22 cellular contexts compared by ENCODE assay signal in genomic region chr1:220696863-220697231, GRCh38. TPM values are rescaled to one million over a fixed set of nuclear protein-coding genes. Genes with fewer than 3 reads are reported as not detected.
DNase-seq lines count a peak whose midpoint lies in the region; ATAC-seq, FAIRE-seq and TF ChIP-seq lines count a peak whose summit lies in the region.
"Had no signal": no experiment of that assay in that cellular context is flagged by ENCODE, and none has a peak within 500 bp of the region (broad histone marks: within the 10 kb centered on the region; RNA-seq: fewer than 3 reads in every experiment).

No MANE protein-coding gene starts in this region.

- in situ Hi-C loops in K562 (cut with MboI), result no loop called here
- in situ Hi-C loops in G401 (cut with HindIII; ENCODE audit: low sequenced_read_pairs), result no loop called here

- no peak for TF ChIP-seq CTCF in K562 (IDR thresholded peaks at IDR 0.05 in 2 of 3, conservative IDR thresholded peaks at IDR 0.05 in 1 of 3; ENCODE audit: insufficient read depth in 2 of 3, low read depth in 1 of 3, low read length in 3 of 3)
- TF ChIP-seq CTCF in kidney epithelial cell (IDR thresholded peaks at IDR 0.05; ENCODE audit: insufficient read depth, low read length, poor library complexity, severe bottlenecking), result no peak

- peaks cover 6 to 41% of the 10 kb centered on the region in 2 experiments; a peak in 3 of 5 replicates for H3K27me3 ChIP-seq in K562 (ENCODE audit: control insufficient read depth in 2 of 2, insufficient read depth in 2 of 2, low read length in 2 of 2)
- H3K27me3 ChIP-seq in kidney epithelial cell (ENCODE audit: control insufficient read depth, insufficient read depth, low read length), result no peaks in the 10 kb centered on the region
- peaks cover 10% of the 10 kb centered on the region for H3K27me3 ChIP-seq in H7 (ENCODE audit: control insufficient read depth, insufficient read depth, low read length)
- H3K27me3 ChIP-seq: vagina had no signal

- no peak overlapping the region for H3K4me2 ChIP-seq in K562 (ENCODE audit: insufficient read depth, low read length)
- H3K4me2 ChIP-seq: A549, neural progenitor cell had no signal

- no peak overlapping the region for H3K9ac ChIP-seq in K562 (ENCODE audit: insufficient read depth in 1 of 2, low read depth in 2 of 2, low read length in 2 of 2)
- H3K9ac ChIP-seq: neural progenitor cell had no signal

- ATAC-seq in left cardiac atrium, result peak; percentile 7 to 59
- ATAC-seq in Right ventricle myocardium inferior, result no peak
- peak; percentile 31; the same call in 2 of the 3 replicates for ATAC-seq in K562
- ATAC-seq: A549; activated naive CD8-positive, alpha-beta T cell treated with anti-CD3 and anti-CD28 coated beads, Interleukin-2, amount 50 U/mL, for 24 hours had no signal

- no peaks in the 10 kb centered on the region for H3K9me3 ChIP-seq in K562 (replicated peaks; ENCODE audit: control insufficient read depth, insufficient read depth, low read depth, low read length)
- H3K9me3 ChIP-seq: A549, Caco-2, vagina had no signal

- no TSS peak for BruUV-seq in K562 (replicated peaks; lab: Mats Ljungman, UMichigan)

- POLR2A ChIA-PET in K562 (lab: Yijun Ruan, JAX), result no interaction called here

- FAIRE-seq in K562 (lab: Jason Lieb, UNC) (no peak), urothelium cell line (lab: Jason Lieb, UNC) (no peak)
- FAIRE-seq: A549, H54 had no signal

- H3K4me1 ChIP-seq in K562 (replicated peaks in 1 of 2; ENCODE audit: control insufficient read depth in 2 of 2, insufficient read depth in 2 of 2, low read length in 2 of 2), result no peaks in the 10 kb centered on the region

- intact Hi-C loops in left cardiac atrium (cut with DNase I) (no loop called here), Right ventricle myocardium inferior (cut with DNase I) (no loop called here), K562 (cut with micrococcal nuclease) (no loop called here)

- no peak for TF ChIP-seq POLR2A in K562 (conservative IDR thresholded peaks at IDR 0.05)

- CTCF ChIA-PET in K562 (lab: Yijun Ruan, JAX; ENCODE audit: low intra/inter-chr PET ratio), result no interaction called here

- H3K36me3 ChIP-seq in K562 (ENCODE audit: control insufficient read depth, insufficient read depth, low read length), result no peaks in the 10 kb centered on the region
- H3K36me3 ChIP-seq in kidney epithelial cell (ENCODE audit: control insufficient read depth, insufficient read depth, low read length), result no peaks in the 10 kb centered on the region
- H3K36me3 ChIP-seq in H7 (replicated peaks; ENCODE audit: control insufficient read depth, insufficient read depth, low read length), result no peaks in the 10 kb centered on the region; the same call in 1 of the 2 replicates
- H3K36me3 ChIP-seq: neural progenitor cell, vagina had no signal

- no peaks in the 10 kb centered on the region for H3K79me2 ChIP-seq in K562 (ENCODE audit: control insufficient read depth, insufficient read depth, low read length)

- no peaks in the 10 kb centered on the region for H4K20me1 ChIP-seq in K562 (replicated peaks; ENCODE audit: control insufficient read depth, insufficient read depth, low read length)

- H3K9me1 ChIP-seq in K562 (ENCODE audit: control insufficient read depth, insufficient read depth, low read length), result no peaks in the 10 kb centered on the region

- DNase-seq in left cardiac atrium (no peak), Right ventricle myocardium inferior (ENCODE audit: missing footprints) (no peak), K562 (ENCODE audit: extremely low read depth in 1 of 4, low spot score in 3 of 4) (peak in 1 of 4 experiments; percentile 7), kidney epithelial cell (ENCODE audit: low read depth) (peak; percentile 9), urothelium cell line (ENCODE audit: low spot score) (peak; percentile 27), HK-2 (ENCODE audit: unreplicated experiment) (no peak), G401 (ENCODE audit: low spot score) (no peak), H7 (no peak)
- DNase-seq: activated CD4-positive, alpha-beta T cell treated with anti-CD3 and anti-CD28 coated beads, Interleukin-2, amount 50 U/mL, for 1 hour; activated naive CD8-positive, alpha-beta T cell treated with anti-CD3 and anti-CD28 coated beads, Interleukin-2, amount 50 U/mL, for 24 hours; activated T-cell treated with anti-CD3 and anti-CD28 coated beads, Interleukin-2, amount 50 U/mL, for 48 hours; Caco-2; mammary epithelial cell; NCI-H2029 treated with DMSO at 0.1 percent for 48 hours; stimulated activated naive CD4-positive, alpha-beta T cell; T-helper 9 cell had no signal

- TF ChIP-seq RAD21 in K562 (CRISPR knock-in tag; conservative IDR thresholded peaks at IDR 0.05 in 1 of 2, IDR thresholded peaks at IDR 0.05 in 1 of 2), result no peak

- H3K27ac ChIP-seq in K562 (ENCODE audit: extremely low read depth, low read depth, low read length), result no peak overlapping the region
- H3K27ac ChIP-seq: A549, coronary artery, neural progenitor cell, skin epidermis, vagina had no signal

- under 1% methylated on average over 9 of the region's 9 CpGs for WGBS in K562 (ENCODE audit: insufficient coverage, low coverage, missing lambda C conversion rate)

- no peak overlapping the region for H2AFZ ChIP-seq in K562 (ENCODE audit: low read depth, low read length)
- H2AFZ ChIP-seq: neural progenitor cell had no signal

- H3K4me3 ChIP-seq in K562, result no peak overlapping the region
- no peak overlapping the region for H3K4me3 ChIP-seq in kidney epithelial cell (ENCODE audit: low read depth, low read length)
- H3K4me3 ChIP-seq in H7 (ENCODE audit: insufficient read depth, low read depth, low read length), result no peak overlapping the region
- H3K4me3 ChIP-seq: A549, coronary artery, neural progenitor cell, skin epidermis, vagina had no signal

- TF ChIP-seq EP300 in K562 (IDR thresholded peaks at IDR 0.05; ENCODE audit: low read length), result no peak

TF ChIP-seq in K562, 482 proteins besides CTCF, POLR2A, EP300 and RAD21:
- TF ChIP-seq JUND (IDR thresholded peaks at IDR 0.05; ENCODE audit: borderline replicate concordance, low read depth, low read length) (no peak), JUND (tag; IDR thresholded peaks at IDR 0.05; ENCODE audit: borderline replicate concordance, low read depth, low read length) (0 out of 3 replicates have a peak, but pooled peaks have one; percentile 13), ZNF263 (CRISPR knock-in tag; IDR thresholded peaks at IDR 0.05; ENCODE audit: borderline replicate concordance) (no peak)

RNA-seq across cellular contexts. Expression of gene C1orf115, which starts 6.7 kb away (rescaled TPM):
- total RNA-seq in left cardiac atrium, result 10 to 100 TPM; 22.9 to 31.2 TPM
- total RNA-seq in Right ventricle myocardium inferior, result 22.4 TPM
- total RNA-seq in K562 (2011; cell fraction: chromatin; rRNA removed; ENCODE audit: low replicate concordance), result not detected in 2 replicates
- not detected in 2 replicates for total RNA-seq in K562 (2011; cell fraction: nucleolus; rRNA removed)
- not detected in 2 replicates for total RNA-seq in K562 (2011; cell fraction: nucleoplasm; rRNA removed)
- total RNA-seq in K562 (2014; rRNA removed), result not detected in 2 replicates
- total RNA-seq in K562 (2014; rRNA removed; fragmentation: Illumina TruSeq; extraction: Trizol), result not detected in 2 replicates
- not detected in 2 replicates for total RNA-seq in K562 (2015; rRNA removed; fragmentation: Illumina TruSeq; extraction: Trizol)
- total RNA-seq in K562 (2021), result 0.09 TPM in 1 of 2 replicates, not detected in the other
- polyA plus RNA-seq in K562 (2011; rRNA removed), result not detected in 2 replicates
- polyA plus RNA-seq in K562 (2011; cell fraction: cytosol; rRNA removed), result not detected in 2 replicates
- not detected in 2 replicates for polyA plus RNA-seq in K562 (2011; cell fraction: nucleus; rRNA removed)
- polyA plus RNA-seq in K562 (2012), result not detected in 2 replicates
- polyA plus RNA-seq in K562 (2014; fragmentation: Illumina TruSeq; extraction: Trizol), result not detected in 2 replicates
- polyA plus RNA-seq in K562 (2014; fragmentation: Nextera tagmentation; extraction: Ambion mirVana), result not detected
- not detected in 2 replicates for polyA plus RNA-seq in K562 (2014; rRNA removed)
- not detected in 2 replicates for polyA minus RNA-seq in K562 (2011; rRNA and poly(A)+ RNA removed)
- not detected in 2 replicates for polyA minus RNA-seq in K562 (2011; cell fraction: cytosol; rRNA and poly(A)+ RNA removed)
- not detected in 2 replicates for polyA minus RNA-seq in K562 (2011; cell fraction: nucleus; rRNA and poly(A)+ RNA removed)
- total RNA-seq in kidney epithelial cell, result 8.4 and 8.9 TPM in 2 replicates
- total RNA-seq in G401 (2014; rRNA removed; shearing (Covaris generic)), result 0.81 and 1.4 TPM in 2 replicates
- 4.2 and 5.8 TPM in 2 replicates for total RNA-seq in H7 (2014; rRNA removed; shearing (Covaris generic))

RNA-seq across cellular contexts. Expression of gene MTARC2, which starts 51.3 kb away (rescaled TPM):
- total RNA-seq in left cardiac atrium, result 10 to 100 TPM; 28.7 to 32.7 TPM
- 27.4 TPM for total RNA-seq in Right ventricle myocardium inferior
- not detected in 2 replicates for total RNA-seq in K562 (2011; cell fraction: chromatin; rRNA removed; ENCODE audit: low replicate concordance)
- total RNA-seq in K562 (2011; cell fraction: nucleolus; rRNA removed), result not detected in 2 replicates
- total RNA-seq in K562 (2011; cell fraction: nucleoplasm; rRNA removed), result not detected in 2 replicates
- not detected in 2 replicates for total RNA-seq in K562 (2014; rRNA removed)
- total RNA-seq in K562 (2014; rRNA removed; fragmentation: Illumina TruSeq; extraction: Trizol), result not detected in 2 replicates
- not detected in 2 replicates for total RNA-seq in K562 (2015; rRNA removed; fragmentation: Illumina TruSeq; extraction: Trizol)
- 0.11 and 0.35 TPM in 2 replicates for total RNA-seq in K562 (2021)
- polyA plus RNA-seq in K562 (2011; rRNA removed), result not detected in 2 replicates
- not detected in 2 replicates for polyA plus RNA-seq in K562 (2011; cell fraction: cytosol; rRNA removed)
- not detected in 2 replicates for polyA plus RNA-seq in K562 (2011; cell fraction: nucleus; rRNA removed)
- polyA plus RNA-seq in K562 (2012), result 0.11 TPM in 1 of 2 replicates, not detected in the other
- polyA plus RNA-seq in K562 (2014; fragmentation: Illumina TruSeq; extraction: Trizol), result not detected in 2 replicates
- under 1 TPM in 1 of 2 experiments, not detected in 1; 0.03 TPM for polyA plus RNA-seq in K562 (2014; fragmentation: Nextera tagmentation; extraction: Ambion mirVana)
- polyA plus RNA-seq in K562 (2014; rRNA removed), result not detected in 2 replicates
- not detected in 2 replicates for polyA minus RNA-seq in K562 (2011; rRNA and poly(A)+ RNA removed)
- polyA minus RNA-seq in K562 (2011; cell fraction: cytosol; rRNA and poly(A)+ RNA removed), result not detected in 2 replicates
- polyA minus RNA-seq in K562 (2011; cell fraction: nucleus; rRNA and poly(A)+ RNA removed), result not detected in 2 replicates
- total RNA-seq in kidney epithelial cell, result 8.7 and 8.9 TPM in 2 replicates
- not detected in 2 replicates for total RNA-seq in G401 (2014; rRNA removed; shearing (Covaris generic))
- 12.2 and 13.0 TPM in 2 replicates for total RNA-seq in H7 (2014; rRNA removed; shearing (Covaris generic))

Comparison
In these comparisons a context has a peak if more than half of its experiments do, and no peak if none do; other contexts are left out.
1. DNase-seq: peak in kidney epithelial cell (single experiment) and urothelium cell line (single experiment); none in left cardiac atrium (single experiment), Right ventricle myocardium inferior (single experiment), HK-2 (single experiment), G401 (single experiment) and H7 (single experiment).